In genomic region chr1:177940682-177941081, GRCh38 we compare ENCODE assay signal across 31 cellular contexts. TPM values are rescaled to one million over a fixed set of nuclear protein-coding genes. Genes with fewer than 3 reads are reported as not detected.
"Had no signal": no experiment of that assay in that cellular context is flagged by ENCODE, and none has a peak within 500 bp of the region (broad histone marks: within the 10 kb centered on the region; RNA-seq: fewer than 3 reads in every experiment).

No MANE protein-coding gene starts in this region.

- ATAC-seq: naive thymus-derived CD8-positive, alpha-beta T cell; natural killer cell treated with Interleukin-12 subunit alpha and Interleukin-12 subunit beta and Interleukin-15 and Interleukin-18, amount 100 ng/mL, for 72 hours; psoas muscle; right cardiac atrium; sciatic nerve; stimulated activated effector memory CD8-positive, alpha-beta T cell treated with anti-CD3 and anti-CD28 coated beads, Interleukin-12 subunit alpha, Interleukin-12 subunit beta, amount 100 ng/mL, for 72 hours; stimulated activated naive B cell treated with anti-CD40 and anti-IgM and Interleukin-4, amounts not matched to agents 10 μg/mL and 1 μg/mL and 100 μg/mL, for 72 hours had no signal

- H3K27me3 Mint-ChIP-seq: natural killer cell treated with Interleukin-12 subunit alpha and Interleukin-12 subunit beta and Interleukin-15 and Interleukin-18, amount 100 ng/mL, for 72 hours; stimulated activated naive CD8-positive, alpha-beta T cell treated with anti-CD3 and anti-CD28 coated beads, Interleukin-15, Interleukin-2, amounts not matched to agents 100 ng/mL and 50 ng/mL, for 24 hours had no signal

- H3K4me1 ChIP-seq: parathyroid adenoma, psoas muscle, stomach, thyroid gland, upper lobe of left lung had no signal

- H3K4me1 Mint-ChIP-seq: naive B cell; stimulated activated effector memory CD8-positive, alpha-beta T cell treated with anti-CD3 and anti-CD28 coated beads, Interleukin-12 subunit alpha, Interleukin-12 subunit beta, amount 100 ng/mL, for 72 hours; stimulated activated naive B cell treated with anti-CD40 and anti-IgM and Interleukin-4, amounts not matched to agents 10 μg/mL and 1 μg/mL and 100 μg/mL, for 72 hours had no signal

- H3K4me2 ChIP-seq: smooth muscle cell had no signal

- H3K27ac ChIP-seq: ovary, parathyroid adenoma, psoas muscle, skin epidermis, spleen, stomach, thoracic aorta, thyroid gland, tibial nerve, upper lobe of left lung, vagina had no signal

- H3K9me3 Mint-ChIP-seq: naive B cell; naive thymus-derived CD8-positive, alpha-beta T cell; natural killer cell treated with Interleukin-12 subunit alpha and Interleukin-12 subunit beta and Interleukin-15 and Interleukin-18, amount 100 ng/mL, for 72 hours; nephron progenitor cell; neural crest cell; stimulated activated naive B cell treated with anti-CD40 and anti-IgM and Interleukin-4, amounts not matched to agents 10 μg/mL and 1 μg/mL and 100 μg/mL, for 72 hours; stimulated activated naive CD8-positive, alpha-beta T cell treated with anti-CD3 and anti-CD28 coated beads, Interleukin-15, Interleukin-2, amounts not matched to agents 100 ng/mL and 50 ng/mL, for 24 hours had no signal

- H3K27me3 ChIP-seq: ovary, spleen, stomach, thyroid gland, tibial nerve, upper lobe of left lung, vagina had no signal

- H3K4me3 ChIP-seq: ovary, psoas muscle, skin epidermis, smooth muscle cell, spleen, stomach, thoracic aorta, thyroid gland, tibial nerve, upper lobe of left lung, vagina had no signal

- H3K36me3 ChIP-seq: ovary, thoracic aorta had no signal

- DNase-seq: naive B cell; naive thymus-derived CD8-positive, alpha-beta T cell; nephron progenitor cell; occipital lobe; ovary; posterior cingulate gyrus; psoas muscle; right cardiac atrium; spleen; stimulated activated CD4-positive, alpha-beta T cell treated with anti-CD3 and anti-CD28 coated beads, Interleukin-12 subunit alpha, Interleukin-12 subunit beta, amount 100 ng/mL, for 4 hours; stimulated activated CD4-positive, alpha-beta T cell treated with anti-CD3 and anti-CD28 coated beads, Interleukin-2, amount 100 ng/mL, for 24 hours; stimulated activated CD4-positive, alpha-beta T cell treated with anti-CD3 and anti-CD28 coated beads, Interleukin-2, amount 100 ng/mL, for 48 hours; stimulated activated CD4-positive, alpha-beta T cell treated with anti-CD3 and anti-CD28 coated beads, Interleukin-4, amount 100 ng/mL, for 24 hours; stimulated activated naive B cell treated with anti-CD40 and anti-IgM and Interleukin-4, amounts not matched to agents 10 μg/mL and 1 μg/mL and 100 μg/mL, for 72 hours; stimulated activated naive CD4-positive, alpha-beta T cell treated with Interleukin-2 at 50 U/mL for 16 hours; stomach; thyroid gland; trophoblast cell; upper lobe of left lung had no signal

- H3K36me3 Mint-ChIP-seq: naive B cell; naive thymus-derived CD8-positive, alpha-beta T cell; natural killer cell treated with Interleukin-12 subunit alpha and Interleukin-12 subunit beta and Interleukin-15 and Interleukin-18, amount 100 ng/mL, for 72 hours; stimulated activated effector memory CD8-positive, alpha-beta T cell treated with anti-CD3 and anti-CD28 coated beads, Interleukin-12 subunit alpha, Interleukin-12 subunit beta, amount 100 ng/mL, for 72 hours; stimulated activated naive B cell treated with anti-CD40 and anti-IgM and Interleukin-4, amounts not matched to agents 10 μg/mL and 1 μg/mL and 100 μg/mL, for 72 hours had no signal

- H3K9me3 ChIP-seq: ovary, psoas muscle, spleen, stomach, thoracic aorta, thyroid gland, tibial nerve, upper lobe of left lung, vagina had no signal

- H2AFZ ChIP-seq: parathyroid adenoma had no signal

- H3K4me3 Mint-ChIP-seq: naive B cell; naive thymus-derived CD8-positive, alpha-beta T cell; natural killer cell treated with Interleukin-12 subunit alpha and Interleukin-12 subunit beta and Interleukin-15 and Interleukin-18, amount 100 ng/mL, for 72 hours; nephron progenitor cell; neural crest cell; stimulated activated effector memory CD8-positive, alpha-beta T cell treated with anti-CD3 and anti-CD28 coated beads, Interleukin-12 subunit alpha, Interleukin-12 subunit beta, amount 100 ng/mL, for 72 hours; stimulated activated naive B cell treated with anti-CD40 and anti-IgM and Interleukin-4, amounts not matched to agents 10 μg/mL and 1 μg/mL and 100 μg/mL, for 72 hours; stimulated activated naive CD8-positive, alpha-beta T cell treated with anti-CD3 and anti-CD28 coated beads, Interleukin-15, Interleukin-2, amounts not matched to agents 100 ng/mL and 50 ng/mL, for 24 hours had no signal

- H3K9ac ChIP-seq: parathyroid adenoma had no signal

- H3K27ac Mint-ChIP-seq: naive thymus-derived CD8-positive, alpha-beta T cell; natural killer cell treated with Interleukin-12 subunit alpha and Interleukin-12 subunit beta and Interleukin-15 and Interleukin-18, amount 100 ng/mL, for 72 hours; nephron progenitor cell; progenitor cell of endocrine pancreas; stimulated activated effector memory CD8-positive, alpha-beta T cell treated with anti-CD3 and anti-CD28 coated beads, Interleukin-12 subunit alpha, Interleukin-12 subunit beta, amount 100 ng/mL, for 72 hours; stimulated activated naive B cell treated with anti-CD40 and anti-IgM and Interleukin-4, amounts not matched to agents 10 μg/mL and 1 μg/mL and 100 μg/mL, for 72 hours; stimulated activated naive CD8-positive, alpha-beta T cell treated with anti-CD3 and anti-CD28 coated beads, Interleukin-15, Interleukin-2, amounts not matched to agents 100 ng/mL and 50 ng/mL, for 24 hours had no signal

RNA-seq across cellular contexts. Expression of gene SEC16B, which starts 29.2 kb away (rescaled TPM):
- total RNA-seq: naive thymus-derived CD8-positive, alpha-beta T cell; natural killer cell treated with Interleukin-12 subunit alpha and Interleukin-12 subunit beta and Interleukin-15 and Interleukin-18, amount 100 ng/mL, for 72 hours had no signal
- polyA plus RNA-seq: naive thymus-derived CD8-positive, alpha-beta T cell had no signal
